1 cellular context compared by ENCODE assay signal in the genomic region with DNA sequence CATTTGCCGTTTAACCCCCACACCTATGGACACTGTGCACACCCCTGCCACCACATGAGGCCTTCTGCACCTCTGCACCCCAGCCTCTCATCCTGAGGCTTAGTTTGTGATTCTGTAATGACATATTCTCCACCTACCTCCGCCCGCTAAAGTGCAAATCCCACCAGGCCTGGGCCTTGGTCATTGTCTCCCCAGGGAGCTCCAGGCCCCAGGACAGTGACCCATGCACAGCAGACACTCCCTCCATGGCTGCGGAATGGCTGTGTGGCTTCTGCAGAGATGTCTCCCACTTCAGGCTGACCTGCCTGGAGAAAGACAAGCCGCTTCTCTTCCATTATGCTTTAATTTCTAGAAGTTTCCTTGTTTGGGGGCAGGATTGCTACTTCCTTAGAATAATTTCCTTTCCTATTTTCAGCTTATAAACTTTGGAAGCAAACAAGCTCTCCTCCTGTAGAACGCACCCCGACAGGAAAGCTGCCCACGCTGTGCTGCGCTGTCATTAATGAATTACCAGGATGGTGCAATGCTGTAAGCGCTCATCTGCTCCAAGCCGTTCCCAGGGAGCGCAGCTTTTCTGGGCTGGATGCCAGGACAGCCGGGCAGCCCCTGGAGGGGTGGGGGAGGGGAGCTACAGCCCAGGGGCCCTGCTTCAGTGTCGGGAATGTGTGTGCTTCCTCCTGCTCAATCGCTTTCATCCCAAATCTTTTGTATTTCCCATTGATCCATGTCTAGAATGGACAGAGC.
TF ChIP-seq lines count a peak whose summit lies in the region.

No MANE protein-coding gene starts in this region.

TF ChIP-seq in GM23338, 12 proteins besides CTCF, POLR2A, EP300 and RAD21 (continued from another document):
- TF ChIP-seq, protein P1, sequence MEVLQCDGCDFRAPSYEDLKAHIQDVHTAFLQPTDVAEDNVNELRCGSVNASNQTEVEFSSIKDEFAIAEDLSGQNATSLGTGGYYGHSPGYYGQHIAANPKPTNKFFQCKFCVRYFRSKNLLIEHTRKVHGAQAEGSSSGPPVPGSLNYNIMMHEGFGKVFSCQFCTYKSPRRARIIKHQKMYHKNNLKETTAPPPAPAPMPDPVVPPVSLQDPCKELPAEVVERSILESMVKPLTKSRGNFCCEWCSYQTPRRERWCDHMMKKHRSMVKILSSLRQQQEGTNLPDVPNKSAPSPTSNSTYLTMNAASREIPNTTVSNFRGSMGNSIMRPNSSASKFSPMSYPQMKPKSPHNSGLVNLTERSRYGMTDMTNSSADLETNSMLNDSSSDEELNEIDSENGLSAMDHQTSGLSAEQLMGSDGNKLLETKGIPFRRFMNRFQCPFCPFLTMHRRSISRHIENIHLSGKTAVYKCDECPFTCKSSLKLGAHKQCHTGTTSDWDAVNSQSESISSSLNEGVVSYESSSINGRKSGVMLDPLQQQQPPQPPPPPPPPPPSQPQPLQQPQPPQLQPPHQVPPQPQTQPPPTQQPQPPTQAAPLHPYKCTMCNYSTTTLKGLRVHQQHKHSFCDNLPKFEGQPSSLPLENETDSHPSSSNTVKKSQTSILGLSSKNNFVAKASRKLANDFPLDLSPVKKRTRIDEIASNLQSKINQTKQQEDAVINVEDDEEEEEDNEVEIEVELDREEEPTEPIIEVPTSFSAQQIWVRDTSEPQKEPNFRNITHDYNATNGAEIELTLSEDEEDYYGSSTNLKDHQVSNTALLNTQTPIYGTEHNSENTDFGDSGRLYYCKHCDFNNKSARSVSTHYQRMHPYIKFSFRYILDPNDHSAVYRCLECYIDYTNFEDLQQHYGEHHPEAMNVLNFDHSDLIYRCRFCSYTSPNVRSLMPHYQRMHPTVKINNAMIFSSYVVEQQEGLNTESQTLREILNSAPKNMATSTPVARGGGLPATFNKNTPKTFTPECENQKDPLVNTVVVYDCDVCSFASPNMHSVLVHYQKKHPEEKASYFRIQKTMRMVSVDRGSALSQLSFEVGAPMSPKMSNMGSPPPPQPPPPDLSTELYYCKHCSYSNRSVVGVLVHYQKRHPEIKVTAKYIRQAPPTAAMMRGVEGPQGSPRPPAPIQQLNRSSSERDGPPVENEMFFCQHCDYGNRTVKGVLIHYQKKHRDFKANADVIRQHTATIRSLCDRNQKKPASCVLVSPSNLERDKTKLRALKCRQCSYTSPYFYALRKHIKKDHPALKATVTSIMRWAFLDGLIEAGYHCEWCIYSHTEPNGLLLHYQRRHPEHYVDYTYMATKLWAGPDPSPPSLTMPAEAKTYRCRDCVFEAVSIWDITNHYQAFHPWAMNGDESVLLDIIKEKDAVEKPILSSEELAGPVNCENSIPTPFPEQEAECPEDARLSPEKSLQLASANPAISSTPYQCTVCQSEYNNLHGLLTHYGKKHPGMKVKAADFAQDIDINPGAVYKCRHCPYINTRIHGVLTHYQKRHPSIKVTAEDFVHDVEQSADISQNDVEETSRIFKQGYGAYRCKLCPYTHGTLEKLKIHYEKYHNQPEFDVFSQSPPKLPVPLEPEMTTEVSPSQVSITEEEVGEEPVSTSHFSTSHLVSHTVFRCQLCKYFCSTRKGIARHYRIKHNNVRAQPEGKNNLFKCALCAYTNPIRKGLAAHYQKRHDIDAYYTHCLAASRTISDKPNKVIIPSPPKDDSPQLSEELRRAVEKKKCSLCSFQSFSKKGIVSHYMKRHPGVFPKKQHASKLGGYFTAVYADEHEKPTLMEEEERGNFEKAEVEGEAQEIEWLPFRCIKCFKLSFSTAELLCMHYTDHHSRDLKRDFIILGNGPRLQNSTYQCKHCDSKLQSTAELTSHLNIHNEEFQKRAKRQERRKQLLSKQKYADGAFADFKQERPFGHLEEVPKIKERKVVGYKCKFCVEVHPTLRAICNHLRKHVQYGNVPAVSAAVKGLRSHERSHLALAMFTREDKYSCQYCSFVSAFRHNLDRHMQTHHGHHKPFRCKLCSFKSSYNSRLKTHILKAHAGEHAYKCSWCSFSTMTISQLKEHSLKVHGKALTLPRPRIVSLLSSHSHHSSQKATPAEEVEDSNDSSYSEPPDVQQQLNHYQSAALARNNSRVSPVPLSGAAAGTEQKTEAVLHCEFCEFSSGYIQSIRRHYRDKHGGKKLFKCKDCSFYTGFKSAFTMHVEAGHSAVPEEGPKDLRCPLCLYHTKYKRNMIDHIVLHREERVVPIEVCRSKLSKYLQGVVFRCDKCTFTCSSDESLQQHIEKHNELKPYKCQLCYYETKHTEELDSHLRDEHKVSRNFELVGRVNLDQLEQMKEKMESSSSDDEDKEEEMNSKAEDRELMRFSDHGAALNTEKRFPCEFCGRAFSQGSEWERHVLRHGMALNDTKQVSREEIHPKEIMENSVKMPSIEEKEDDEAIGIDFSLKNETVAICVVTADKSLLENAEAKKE (CRISPR knock-in tag; IDR thresholded peaks at IDR 0.05) = no peak
- no peak for TF ChIP-seq STAT1 (IDR thresholded peaks at IDR 0.05; ENCODE audit: unreplicated experiment)
- TF ChIP-seq, protein P2, sequence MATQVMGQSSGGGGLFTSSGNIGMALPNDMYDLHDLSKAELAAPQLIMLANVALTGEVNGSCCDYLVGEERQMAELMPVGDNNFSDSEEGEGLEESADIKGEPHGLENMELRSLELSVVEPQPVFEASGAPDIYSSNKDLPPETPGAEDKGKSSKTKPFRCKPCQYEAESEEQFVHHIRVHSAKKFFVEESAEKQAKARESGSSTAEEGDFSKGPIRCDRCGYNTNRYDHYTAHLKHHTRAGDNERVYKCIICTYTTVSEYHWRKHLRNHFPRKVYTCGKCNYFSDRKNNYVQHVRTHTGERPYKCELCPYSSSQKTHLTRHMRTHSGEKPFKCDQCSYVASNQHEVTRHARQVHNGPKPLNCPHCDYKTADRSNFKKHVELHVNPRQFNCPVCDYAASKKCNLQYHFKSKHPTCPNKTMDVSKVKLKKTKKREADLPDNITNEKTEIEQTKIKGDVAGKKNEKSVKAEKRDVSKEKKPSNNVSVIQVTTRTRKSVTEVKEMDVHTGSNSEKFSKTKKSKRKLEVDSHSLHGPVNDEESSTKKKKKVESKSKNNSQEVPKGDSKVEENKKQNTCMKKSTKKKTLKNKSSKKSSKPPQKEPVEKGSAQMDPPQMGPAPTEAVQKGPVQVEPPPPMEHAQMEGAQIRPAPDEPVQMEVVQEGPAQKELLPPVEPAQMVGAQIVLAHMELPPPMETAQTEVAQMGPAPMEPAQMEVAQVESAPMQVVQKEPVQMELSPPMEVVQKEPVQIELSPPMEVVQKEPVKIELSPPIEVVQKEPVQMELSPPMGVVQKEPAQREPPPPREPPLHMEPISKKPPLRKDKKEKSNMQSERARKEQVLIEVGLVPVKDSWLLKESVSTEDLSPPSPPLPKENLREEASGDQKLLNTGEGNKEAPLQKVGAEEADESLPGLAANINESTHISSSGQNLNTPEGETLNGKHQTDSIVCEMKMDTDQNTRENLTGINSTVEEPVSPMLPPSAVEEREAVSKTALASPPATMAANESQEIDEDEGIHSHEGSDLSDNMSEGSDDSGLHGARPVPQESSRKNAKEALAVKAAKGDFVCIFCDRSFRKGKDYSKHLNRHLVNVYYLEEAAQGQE (IDR thresholded peaks at IDR 0.05; ENCODE audit: unreplicated experiment) = no peak
- no peak for TF ChIP-seq CREB1 (CRISPR knock-in tag; IDR thresholded peaks at IDR 0.05; ENCODE audit: low read depth)
- no peak for TF ChIP-seq JUNB (IDR thresholded peaks at IDR 0.05; ENCODE audit: unreplicated experiment)
- no peak for TF ChIP-seq POLR2AphosphoS5 (IDR thresholded peaks at IDR 0.05; ENCODE audit: low read depth)
- TF ChIP-seq EZH2phosphoT487 (IDR thresholded peaks at IDR 0.05; ENCODE audit: unreplicated experiment) = no peak
- TF ChIP-seq NANOG (IDR thresholded peaks at IDR 0.05; ENCODE audit: borderline replicate concordance) = no peak
- no peak for TF ChIP-seq ZNF114 (CRISPR knock-in tag; IDR thresholded peaks at IDR 0.05)
